ENCODE assay signal across 13 cellular contexts in the genomic region with DNA sequence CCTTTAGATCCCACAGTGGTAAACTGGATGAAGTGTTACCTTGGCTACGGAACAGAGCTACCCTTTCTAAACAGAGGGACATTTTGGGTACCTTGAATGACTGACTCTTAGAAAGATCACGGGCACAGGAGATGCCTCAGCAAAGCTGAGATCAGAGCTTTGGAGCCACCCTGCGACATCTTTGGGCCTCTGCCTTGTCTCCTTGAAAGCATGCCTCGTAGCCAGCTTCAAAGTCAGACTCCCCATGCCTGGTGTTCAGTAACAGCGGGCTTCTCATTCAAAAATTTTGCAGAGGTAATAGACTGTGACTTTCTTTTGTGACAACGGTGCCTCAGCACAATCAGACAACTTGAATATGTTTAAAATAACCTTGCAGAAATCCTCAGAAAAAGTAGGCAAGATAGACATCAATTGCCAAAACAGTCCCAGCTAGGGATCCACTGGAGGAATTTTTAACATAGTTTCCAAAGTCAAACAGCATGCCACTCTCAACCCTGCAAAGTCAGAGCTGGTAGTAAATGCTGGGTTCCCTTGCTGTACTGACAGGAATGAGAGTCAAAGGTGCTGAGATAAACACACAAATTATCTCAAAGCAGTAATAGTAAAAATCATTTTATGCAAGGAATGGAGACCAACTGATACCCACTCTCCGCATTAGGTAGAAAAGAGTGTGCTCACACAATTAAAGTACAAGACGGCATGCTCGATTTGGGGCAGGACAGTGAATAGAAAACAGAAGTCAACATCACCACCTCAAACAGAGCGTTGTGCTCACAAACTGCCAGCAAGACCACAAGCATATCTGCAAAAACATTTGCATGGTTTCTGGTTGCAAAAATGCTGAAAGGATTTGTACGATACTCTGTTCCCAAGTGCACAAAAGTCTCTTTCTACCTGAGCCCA.
DNase-seq lines count a peak whose midpoint lies in the region; ATAC-seq and TF ChIP-seq lines count a peak whose summit lies in the region.
"Had no signal": no experiment of that assay in that cellular context is flagged by ENCODE, and none has a peak within 500 bp of the region (broad histone marks: within the 10 kb centered on the region; RNA-seq: fewer than 3 reads in every experiment).

No MANE protein-coding gene starts in this region.

- H3K23ac ChIP-seq in neuronal stem cell (ENCODE audit: low read depth, low read length, poor library complexity), result no peak overlapping the region

- no peak overlapping the region for H4K8ac ChIP-seq in neuronal stem cell (ENCODE audit: low read depth, low read length)

- no peak overlapping the region for H3K4me3 Mint-ChIP-seq in brain
- no peak overlapping the region for H3K4me3 Mint-ChIP-seq in activated T-helper 2 cell treated with anti-CD3 and anti-CD28 coated beads, Interferon-gamma antibody, Interleukin-2, Interleukin-4, amounts not matched to agents 10 μg/mL and 5 μg/mL and 100 μg/mL, durations not matched to agents 14 hours and 24 hours and 36 hours (ENCODE audit: low read depth)
- H3K4me3 Mint-ChIP-seq: activated T-cell treated with anti-CD3 and anti-CD28 coated beads, Interleukin-2, amount 50 U/mL, for 24 hours had no signal

- WGBS in neuronal stem cell (ENCODE audit: extremely low coverage in 2 of 2, insufficient read length in 2 of 2, insufficient replicate concordance in 1 of 2), 2 donors, result no CpG with 5 or more reads among the region's 11 CpGs

- no peak overlapping the region for H2BK15ac ChIP-seq in neuronal stem cell (ENCODE audit: low read length)

- peak; percentile 53 for ATAC-seq in HG03025 (IDR thresholded peaks at IDR 0.05; ENCODE audit: low FRiP score, unreplicated experiment)
- ATAC-seq: body of pancreas had no signal

- no peak overlapping the region for H3K27ac ChIP-seq in neuronal stem cell (replicated peaks; ENCODE audit: low read length)
- H3K27ac ChIP-seq: body of pancreas, KMS-11 had no signal

- H3K36me3 Mint-ChIP-seq in brain, result no peaks in the 10 kb centered on the region
- no peaks in the 10 kb centered on the region for H3K36me3 Mint-ChIP-seq in activated T-helper 2 cell treated with anti-CD3 and anti-CD28 coated beads, Interferon-gamma antibody, Interleukin-2, Interleukin-4, amounts not matched to agents 10 μg/mL and 5 μg/mL and 100 μg/mL, durations not matched to agents 14 hours and 24 hours and 36 hours (ENCODE audit: low read depth)

- peak overlapping the region in 4 of 5 experiments; percentile 20 to 80 (median 35) for H3K27ac Mint-ChIP-seq in brain
- no peak overlapping the region for H3K27ac Mint-ChIP-seq in activated T-helper 2 cell treated with anti-CD3 and anti-CD28 coated beads, Interferon-gamma antibody, Interleukin-2, Interleukin-4, amounts not matched to agents 10 μg/mL and 5 μg/mL and 100 μg/mL, durations not matched to agents 14 hours and 24 hours and 36 hours
- H3K27ac Mint-ChIP-seq: activated T-cell treated with anti-CD3 and anti-CD28 coated beads, Interleukin-2, amount 50 U/mL, for 24 hours had no signal

- no peak overlapping the region for H2AK5ac ChIP-seq in neuronal stem cell (ENCODE audit: low read depth, low read length)

- H2BK12ac ChIP-seq in neuronal stem cell (ENCODE audit: low read length), result no peak overlapping the region

- no peak overlapping the region for H3K18ac ChIP-seq in neuronal stem cell (ENCODE audit: low read length)

- H3K9ac ChIP-seq in neuronal stem cell (ENCODE audit: low read depth, low read length, poor library complexity), result no peak overlapping the region
- H3K9ac ChIP-seq: KMS-11 had no signal

- H3K4me3 ChIP-seq in neuronal stem cell (ENCODE audit: low read length in 2 of 2), result no peak overlapping the region
- H3K4me3 ChIP-seq: body of pancreas had no signal

- peak overlapping the region; percentile 51 for H2AFZ ChIP-seq in neuronal stem cell (ENCODE audit: low read length)

- DNase-seq in GM10266 (ENCODE audit: extremely low spot score) (peak; percentile 41), neuronal stem cell (ENCODE audit: low spot score) (no peak), DMS53 (lab: John Stamatoyannopoulos, UW) (no peak), SHP77 (lab: John Stamatoyannopoulos, UW) (no peak)
- DNase-seq in activated CD4-positive, alpha-beta T cell treated with anti-CD3 and anti-CD28 coated beads, Interleukin-2, amount 50 U/mL, for 4 hours, result no peak
- no peak for DNase-seq in activated T-helper 2 cell treated with anti-CD3 and anti-CD28 coated beads, Interferon-gamma antibody, Interleukin-2, Interleukin-4, amounts not matched to agents 10 μg/mL and 5 μg/mL and 100 μg/mL, durations not matched to agents 14 hours and 24 hours and 36 hours (ENCODE audit: low spot score)
- DNase-seq: activated T-cell treated with anti-CD3 and anti-CD28 coated beads, Interleukin-2, amount 50 U/mL, for 24 hours; body of pancreas; NCI-H2081 treated with DMSO at 0.1 percent for 48 hours; stimulated activated CD4-positive, alpha-beta T cell treated with anti-CD3 and anti-CD28 coated beads, Interleukin-2, amount 100 ng/mL, for 24 hours had no signal

- H3K4me1 Mint-ChIP-seq in brain, result peaks cover 54% of the 10 kb centered on the region
- H3K4me1 Mint-ChIP-seq in activated T-helper 2 cell treated with anti-CD3 and anti-CD28 coated beads, Interferon-gamma antibody, Interleukin-2, Interleukin-4, amounts not matched to agents 10 μg/mL and 5 μg/mL and 100 μg/mL, durations not matched to agents 14 hours and 24 hours and 36 hours (ENCODE audit: low read depth), result peaks cover 21% of the 10 kb centered on the region

- peak; percentile 8 for TF ChIP-seq CTCF in GM10266 (IDR thresholded peaks at IDR 0.05; ENCODE audit: control insufficient read depth, insufficient read depth, low read depth, missing control alignments)
- no peak for TF ChIP-seq CTCF in brain (conservative IDR thresholded peaks at IDR 0.05)

- intact Hi-C loops in activated T-helper 2 cell treated with anti-CD3 and anti-CD28 coated beads, Interferon-gamma antibody, Interleukin-2, Interleukin-4, amounts not matched to agents 10 μg/mL and 5 μg/mL and 100 μg/mL, durations not matched to agents 14 hours and 24 hours and 36 hours (cut with micrococcal nuclease), result loop anchor here (10.0 kb wide), 1 partner anchor 116 kb away; no protein-coding TSS in a partner anchor

- no peak overlapping the region for H4K91ac ChIP-seq in neuronal stem cell (ENCODE audit: low read depth, low read length, poor library complexity)

- H2BK5ac ChIP-seq in neuronal stem cell (ENCODE audit: low read length), result no peak overlapping the region

- H3K14ac ChIP-seq in neuronal stem cell (ENCODE audit: low read length), result no peak overlapping the region

- no peaks in the 10 kb centered on the region for H3K36me3 ChIP-seq in neuronal stem cell (replicated peaks in 1 of 2; ENCODE audit: control insufficient read depth in 2 of 2, insufficient read depth in 2 of 2, low read length in 2 of 2)

- H3K4me2 ChIP-seq in neuronal stem cell (ENCODE audit: insufficient read depth, low read length, poor library complexity, severe bottlenecking), result no peak overlapping the region
- H3K4me2 ChIP-seq: KMS-11 had no signal

- H3K79me1 ChIP-seq in neuronal stem cell (ENCODE audit: low read depth, low read length), result no peaks in the 10 kb centered on the region

- H3K27me3 ChIP-seq in neuronal stem cell (ENCODE audit: control insufficient read depth in 3 of 3, insufficient read depth in 3 of 3, low read depth in 1 of 3, low read length in 3 of 3), result no peaks in the 10 kb centered on the region
- H3K27me3 ChIP-seq: body of pancreas had no signal

- H2BK120ac ChIP-seq in neuronal stem cell (ENCODE audit: low read depth, low read length), result no peak overlapping the region

- peaks cover 0 to 6% (median 0%) of the 10 kb centered on the region in 5 experiments for H3K9me3 Mint-ChIP-seq in brain
- H3K9me3 Mint-ChIP-seq in activated T-helper 2 cell treated with anti-CD3 and anti-CD28 coated beads, Interferon-gamma antibody, Interleukin-2, Interleukin-4, amounts not matched to agents 10 μg/mL and 5 μg/mL and 100 μg/mL, durations not matched to agents 14 hours and 24 hours and 36 hours, result no peaks in the 10 kb centered on the region
- H3K9me3 Mint-ChIP-seq: activated T-cell treated with anti-CD3 and anti-CD28 coated beads, Interleukin-2, amount 50 U/mL, for 24 hours had no signal

- H3K9me3 ChIP-seq in neuronal stem cell (replicated peaks in 1 of 2; ENCODE audit: control insufficient read depth in 2 of 2, insufficient read depth in 1 of 2, low read depth in 1 of 2, low read length in 2 of 2), result no peaks in the 10 kb centered on the region
- H3K9me3 ChIP-seq: body of pancreas had no signal

- no peaks in the 10 kb centered on the region for H3K27me3 Mint-ChIP-seq in brain
- H3K27me3 Mint-ChIP-seq in activated T-helper 2 cell treated with anti-CD3 and anti-CD28 coated beads, Interferon-gamma antibody, Interleukin-2, Interleukin-4, amounts not matched to agents 10 μg/mL and 5 μg/mL and 100 μg/mL, durations not matched to agents 14 hours and 24 hours and 36 hours (ENCODE audit: low read depth), result peaks cover 18% of the 10 kb centered on the region
- H3K27me3 Mint-ChIP-seq: activated T-cell treated with anti-CD3 and anti-CD28 coated beads, Interleukin-2, amount 50 U/mL, for 24 hours had no signal

- H3K4ac ChIP-seq in neuronal stem cell (ENCODE audit: low read length), result no peak overlapping the region

- peaks cover 19 to 25% of the 10 kb centered on the region in 2 donors for H3K4me1 ChIP-seq in neuronal stem cell (ENCODE audit: control insufficient read depth in 2 of 2, insufficient read depth in 1 of 2, low read depth in 1 of 2, low read length in 2 of 2)
